ENCODE assay signal across 1 cellular context in the genomic region with DNA sequence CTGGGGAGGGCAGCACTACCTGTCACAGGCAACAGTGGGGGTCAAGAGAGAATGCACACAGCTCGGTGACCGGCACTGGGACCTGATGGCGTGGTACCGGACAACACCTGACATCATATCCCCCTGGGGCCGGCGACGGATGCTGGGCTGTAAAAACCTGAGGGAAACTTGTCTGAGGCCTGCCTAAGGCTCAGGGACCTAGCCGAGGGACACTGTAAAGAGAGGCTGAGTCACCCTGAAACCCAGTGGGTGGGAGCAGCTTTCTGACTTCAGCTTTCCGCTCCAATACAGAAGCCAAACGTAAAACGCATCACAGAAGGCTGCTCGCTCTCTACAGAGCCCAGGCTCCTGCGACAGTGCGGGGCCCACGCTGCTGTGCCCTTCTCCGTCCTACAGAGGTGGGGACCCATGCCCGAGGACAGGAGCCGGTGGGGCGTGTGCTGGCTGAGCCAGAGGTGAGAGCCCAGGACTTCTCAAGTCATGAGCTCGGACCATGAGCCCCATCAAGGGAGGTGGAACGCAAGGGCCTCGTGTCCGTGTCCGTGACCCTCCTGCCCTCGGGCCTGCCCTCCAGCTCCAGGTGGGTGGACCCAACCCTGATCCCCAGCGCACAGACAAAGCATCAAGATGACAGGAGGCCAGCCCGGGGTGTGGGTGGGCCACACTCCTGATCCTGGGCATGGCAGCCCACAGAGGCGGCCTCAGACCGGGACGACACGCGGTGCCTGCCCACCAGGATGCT.
A peak's percentile ranks its signal among the peaks of the same experiment; 100 is the strongest.
TF ChIP-seq lines count a peak whose summit lies in the region.

No MANE protein-coding gene starts in this region.

TF ChIP-seq in GM12878, 131 proteins besides CTCF, POLR2A, EP300 and RAD21 (continued from another document and continues in another):
- TF ChIP-seq NR2C1 (IDR thresholded peaks at IDR 0.05) (no peak), CUX1 (IDR thresholded peaks at IDR 0.05; ENCODE audit: insufficient replicate concordance, low read depth, low read length) (no peak), NR2F1 (conservative IDR thresholded peaks at IDR 0.05) (peak; percentile 54), BCL11A (IDR thresholded peaks at IDR 0.05; ENCODE audit: low read depth, low read length) (peak; percentile 17; the same call in 1 of the 2 replicates), NFYA (IDR thresholded peaks at IDR 0.05; ENCODE audit: borderline replicate concordance, low read depth, low read length) (no peak), JUND (IDR thresholded peaks at IDR 0.05; ENCODE audit: low read depth, low read length) (peak; percentile 78; the same call in 1 of the 2 replicates), SUZ12 (IDR thresholded peaks at IDR 0.05; ENCODE audit: unreplicated experiment) (no peak), RAD51 (IDR thresholded peaks at IDR 0.05) (no peak), JUNB (IDR thresholded peaks at IDR 0.05) (peak; percentile 67; the same call in 1 of the 2 replicates), ATF7 (IDR thresholded peaks at IDR 0.05; ENCODE audit: low read depth) (peak; percentile 82), CREM (IDR thresholded peaks at IDR 0.05; ENCODE audit: low read depth) (peak; percentile 79; the same call in 1 of the 2 replicates), BMI1 (IDR thresholded peaks at IDR 0.05; ENCODE audit: borderline replicate concordance) (no peak), FOXM1 (IDR thresholded peaks at IDR 0.05; ENCODE audit: low read depth, low read length) (no peak), IRF4 (IDR thresholded peaks at IDR 0.05; ENCODE audit: low read depth, low read length) (peak; percentile 78), TAF1 (IDR thresholded peaks at IDR 0.05; ENCODE audit: borderline replicate concordance, low read depth, low read length) (0 out of 2 replicates have a peak, but pooled peaks have one; percentile 22), NR2C2 (IDR thresholded peaks at IDR 0.05; ENCODE audit: borderline replicate concordance, control insufficient read depth, insufficient read length, low read depth) (no peak), PKNOX1 (IDR thresholded peaks at IDR 0.05) (no peak), EED (IDR thresholded peaks at IDR 0.05; ENCODE audit: low read depth) (0 out of 2 replicates have a peak, but pooled peaks have one; percentile 13), MTA2 (IDR thresholded peaks at IDR 0.05; ENCODE audit: low read depth) (no peak; the same call in 1 of the 2 replicates), MEF2A (IDR thresholded peaks at IDR 0.05; ENCODE audit: insufficient read depth, low read depth, low read length) (no peak), TCF7 (IDR thresholded peaks at IDR 0.05; ENCODE audit: borderline replicate concordance) (no peak), SIN3A (IDR thresholded peaks at IDR 0.05; ENCODE audit: low read depth, low read length) (peak; percentile 31; the same call in 1 of the 2 replicates), EGR1 (IDR thresholded peaks at IDR 0.05; ENCODE audit: borderline replicate concordance in 1 of 2, low read depth in 2 of 2, low read length in 2 of 2) (peak in 1 of 2 experiments; percentile 47; a peak in 1 of 3 replicates), CEBPB (IDR thresholded peaks at IDR 0.05; ENCODE audit: borderline replicate concordance in 1 of 2, low read depth in 2 of 2, low read length in 2 of 2) (no peak), POLR2AphosphoS5 (IDR thresholded peaks at IDR 0.05; ENCODE audit: low read length) (peak; percentile 49; the same call in 1 of the 2 replicates), WRNIP1 (IDR thresholded peaks at IDR 0.05; ENCODE audit: borderline replicate concordance, low read depth, low read length) (no peak), NFIC (IDR thresholded peaks at IDR 0.05; ENCODE audit: low read depth, low read length) (no peak), MXI1 (IDR thresholded peaks at IDR 0.05; ENCODE audit: low read depth, low read length) (no peak; the same call in 1 of the 2 replicates), RB1 (IDR thresholded peaks at IDR 0.05; ENCODE audit: borderline replicate concordance) (peak; percentile 41; the same call in 1 of the 2 replicates), E2F4 (IDR thresholded peaks at IDR 0.05; ENCODE audit: low read depth, low read length) (no peak), NKRF (conservative IDR thresholded peaks at IDR 0.05) (no peak), POU2F2 (IDR thresholded peaks at IDR 0.05; ENCODE audit: borderline replicate concordance, low read depth, low read length) (no peak; the same call in 2 of the 3 replicates), BACH1 (IDR thresholded peaks at IDR 0.05; ENCODE audit: borderline replicate concordance) (peak; percentile 82), CHD1 (IDR thresholded peaks at IDR 0.05; ENCODE audit: low read depth, low read length) (no peak)
- TF ChIP-seq, protein P1, sequence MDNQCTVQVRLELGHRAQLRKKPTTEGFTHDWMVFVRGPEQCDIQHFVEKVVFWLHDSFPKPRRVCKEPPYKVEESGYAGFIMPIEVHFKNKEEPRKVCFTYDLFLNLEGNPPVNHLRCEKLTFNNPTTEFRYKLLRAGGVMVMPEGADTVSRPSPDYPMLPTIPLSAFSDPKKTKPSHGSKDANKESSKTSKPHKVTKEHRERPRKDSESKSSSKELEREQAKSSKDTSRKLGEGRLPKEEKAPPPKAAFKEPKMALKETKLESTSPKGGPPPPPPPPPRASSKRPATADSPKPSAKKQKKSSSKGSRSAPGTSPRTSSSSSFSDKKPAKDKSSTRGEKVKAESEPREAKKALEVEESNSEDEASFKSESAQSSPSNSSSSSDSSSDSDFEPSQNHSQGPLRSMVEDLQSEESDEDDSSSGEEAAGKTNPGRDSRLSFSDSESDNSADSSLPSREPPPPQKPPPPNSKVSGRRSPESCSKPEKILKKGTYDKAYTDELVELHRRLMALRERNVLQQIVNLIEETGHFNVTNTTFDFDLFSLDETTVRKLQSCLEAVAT (IDR thresholded peaks at IDR 0.05) = 0 out of 2 replicates have a peak, but pooled peaks have one; percentile 44
- TF ChIP-seq, protein P2, sequence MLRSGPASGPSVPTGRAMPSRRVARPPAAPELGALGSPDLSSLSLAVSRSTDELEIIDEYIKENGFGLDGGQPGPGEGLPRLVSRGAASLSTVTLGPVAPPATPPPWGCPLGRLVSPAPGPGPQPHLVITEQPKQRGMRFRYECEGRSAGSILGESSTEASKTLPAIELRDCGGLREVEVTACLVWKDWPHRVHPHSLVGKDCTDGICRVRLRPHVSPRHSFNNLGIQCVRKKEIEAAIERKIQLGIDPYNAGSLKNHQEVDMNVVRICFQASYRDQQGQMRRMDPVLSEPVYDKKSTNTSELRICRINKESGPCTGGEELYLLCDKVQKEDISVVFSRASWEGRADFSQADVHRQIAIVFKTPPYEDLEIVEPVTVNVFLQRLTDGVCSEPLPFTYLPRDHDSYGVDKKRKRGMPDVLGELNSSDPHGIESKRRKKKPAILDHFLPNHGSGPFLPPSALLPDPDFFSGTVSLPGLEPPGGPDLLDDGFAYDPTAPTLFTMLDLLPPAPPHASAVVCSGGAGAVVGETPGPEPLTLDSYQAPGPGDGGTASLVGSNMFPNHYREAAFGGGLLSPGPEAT (IDR thresholded peaks at IDR 0.05; ENCODE audit: low read depth) = peak; percentile 35; the same call in 1 of the 2 replicates
- TF ChIP-seq, protein P3, sequence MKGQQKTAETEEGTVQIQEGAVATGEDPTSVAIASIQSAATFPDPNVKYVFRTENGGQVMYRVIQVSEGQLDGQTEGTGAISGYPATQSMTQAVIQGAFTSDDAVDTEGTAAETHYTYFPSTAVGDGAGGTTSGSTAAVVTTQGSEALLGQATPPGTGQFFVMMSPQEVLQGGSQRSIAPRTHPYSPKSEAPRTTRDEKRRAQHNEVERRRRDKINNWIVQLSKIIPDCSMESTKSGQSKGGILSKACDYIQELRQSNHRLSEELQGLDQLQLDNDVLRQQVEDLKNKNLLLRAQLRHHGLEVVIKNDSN (IDR thresholded peaks at IDR 0.05; ENCODE audit: borderline replicate concordance, extremely low read length, insufficient read depth, low read depth, low read length) = no peak
- TF ChIP-seq, protein P4, sequence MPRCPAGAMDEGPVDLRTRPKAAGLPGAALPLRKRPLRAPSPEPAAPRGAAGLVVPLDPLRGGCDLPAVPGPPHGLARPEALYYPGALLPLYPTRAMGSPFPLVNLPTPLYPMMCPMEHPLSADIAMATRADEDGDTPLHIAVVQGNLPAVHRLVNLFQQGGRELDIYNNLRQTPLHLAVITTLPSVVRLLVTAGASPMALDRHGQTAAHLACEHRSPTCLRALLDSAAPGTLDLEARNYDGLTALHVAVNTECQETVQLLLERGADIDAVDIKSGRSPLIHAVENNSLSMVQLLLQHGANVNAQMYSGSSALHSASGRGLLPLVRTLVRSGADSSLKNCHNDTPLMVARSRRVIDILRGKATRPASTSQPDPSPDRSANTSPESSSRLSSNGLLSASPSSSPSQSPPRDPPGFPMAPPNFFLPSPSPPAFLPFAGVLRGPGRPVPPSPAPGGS (IDR thresholded peaks at IDR 0.05; ENCODE audit: borderline replicate concordance, insufficient read depth, low read depth, low read length, poor library complexity, severe bottlenecking) = no peak
- TF ChIP-seq, protein P5, sequence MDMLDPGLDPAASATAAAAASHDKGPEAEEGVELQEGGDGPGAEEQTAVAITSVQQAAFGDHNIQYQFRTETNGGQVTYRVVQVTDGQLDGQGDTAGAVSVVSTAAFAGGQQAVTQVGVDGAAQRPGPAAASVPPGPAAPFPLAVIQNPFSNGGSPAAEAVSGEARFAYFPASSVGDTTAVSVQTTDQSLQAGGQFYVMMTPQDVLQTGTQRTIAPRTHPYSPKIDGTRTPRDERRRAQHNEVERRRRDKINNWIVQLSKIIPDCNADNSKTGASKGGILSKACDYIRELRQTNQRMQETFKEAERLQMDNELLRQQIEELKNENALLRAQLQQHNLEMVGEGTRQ (IDR thresholded peaks at IDR 0.05; ENCODE audit: borderline replicate concordance, low read depth, low read length) = no peak
